In the genomic region with DNA sequence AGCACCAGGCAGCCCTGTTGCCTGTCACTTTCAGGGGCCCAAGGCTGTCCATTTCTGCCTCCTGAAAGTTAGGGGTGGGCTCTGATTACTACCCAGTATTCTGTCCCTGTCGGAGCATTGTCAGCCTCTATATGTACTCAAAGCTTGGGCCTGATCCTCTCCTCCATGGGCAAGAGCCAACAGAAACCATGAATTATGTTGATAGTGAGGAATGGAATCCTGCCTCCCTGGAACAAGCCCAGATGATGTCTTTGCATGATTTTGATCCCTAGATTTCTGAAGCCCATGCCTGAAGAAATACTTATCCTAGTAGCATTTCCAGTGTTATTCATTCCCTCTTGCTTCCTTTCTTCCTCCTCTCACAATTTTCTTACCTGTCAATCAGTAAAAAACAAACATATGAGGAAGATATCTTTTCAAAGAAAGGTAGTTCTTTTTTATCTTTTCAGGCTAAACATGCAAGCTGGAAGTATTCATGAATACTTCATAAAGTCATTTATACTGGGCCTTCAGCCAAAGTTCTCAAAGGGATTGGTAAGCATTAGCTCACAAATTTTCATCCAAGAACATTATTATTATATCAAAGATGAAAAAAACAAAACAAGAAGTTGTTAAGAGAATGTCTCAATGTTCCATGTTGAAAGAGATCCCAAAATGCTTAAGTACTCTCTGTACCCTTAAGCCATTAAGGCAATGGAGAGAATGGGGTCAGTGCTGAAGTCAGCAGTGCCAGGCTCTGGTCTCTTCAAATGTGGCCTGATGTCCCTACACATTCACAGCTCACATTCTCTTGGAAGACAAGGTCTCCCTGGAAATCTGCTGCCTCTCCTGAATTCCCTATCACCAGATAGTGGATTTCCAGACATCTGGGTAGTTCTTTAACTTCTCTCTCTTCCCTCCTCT, we compare ENCODE assay signal across 17 cellular contexts.
DNase-seq lines count a peak whose midpoint lies in the region; ATAC-seq and TF ChIP-seq lines count a peak whose summit lies in the region.
"Had no signal": no experiment of that assay in that cellular context is flagged by ENCODE, and none has a peak within 500 bp of the region (broad histone marks: within the 10 kb centered on the region; RNA-seq: fewer than 3 reads in every experiment).

No MANE protein-coding gene starts in this region.

- ATAC-seq in upper lobe of left lung (ENCODE audit: low FRiP score in 2 of 2) = peak in 1 of 2 donors; percentile 75
- no peak for ATAC-seq in T-cell (replicated peaks in 1 of 4)
- no peak for ATAC-seq in natural killer cell treated with Interleukin-12 subunit alpha and Interleukin-12 subunit beta and Interleukin-15 and Interleukin-18, amount 100 ng/mL, for 72 hours
- no peak for ATAC-seq in GM21423 (IDR thresholded peaks at IDR 0.05; ENCODE audit: unreplicated experiment)
- ATAC-seq: psoas muscle, WTC11 had no signal

- TF ChIP-seq POLR2A in upper lobe of left lung (IDR thresholded peaks at IDR 0.05) = no peak

- POLR2A ChIA-PET in T-cell (lab: Charles Lee) = no interaction called here

- DNase-seq in amniotic stem cell (lab: John Stamatoyannopoulos, UW) (peak; percentile 1), fibroblast of mammary gland (ENCODE audit: low read depth) (peak; percentile 47), mesothelial cell of epicardium (ENCODE audit: low spot score in 2 of 2, unreplicated experiment in 2 of 2) (no peak), upper lobe of left lung (no peak), T-cell (no peak)
- no peak for DNase-seq in natural killer cell treated with Interleukin-12 subunit alpha and Interleukin-12 subunit beta and Interleukin-15 and Interleukin-18, amount 100 ng/mL, for 72 hours (ENCODE audit: low spot score)
- DNase-seq: BE2C; effector CD8-positive, alpha-beta T cell; naive B cell; NCI-H2081 treated with DMSO at 0.1 percent for 48 hours; NCI-H524; psoas muscle; SHP77 treated with DMSO at 0.1 percent for 48 hours had no signal

- H3K9me3 Mint-ChIP-seq in mesothelial cell of epicardium = peaks cover 8% of the 10 kb centered on the region
- H3K9me3 Mint-ChIP-seq in T-cell = no peaks in the 10 kb centered on the region
- peaks cover 12% of the 10 kb centered on the region for H3K9me3 Mint-ChIP-seq in natural killer cell treated with Interleukin-12 subunit alpha and Interleukin-12 subunit beta and Interleukin-15 and Interleukin-18, amount 100 ng/mL, for 72 hours

- H3K27ac Mint-ChIP-seq in mesothelial cell of epicardium (peak overlapping the region; percentile 4), T-cell (no peak overlapping the region)
- no peak overlapping the region for H3K27ac Mint-ChIP-seq in natural killer cell treated with Interleukin-12 subunit alpha and Interleukin-12 subunit beta and Interleukin-15 and Interleukin-18, amount 100 ng/mL, for 72 hours
- H3K27ac Mint-ChIP-seq: activated naive CD8-positive, alpha-beta T cell; naive B cell; WTC11 had no signal

- H3K36me3 Mint-ChIP-seq in mesothelial cell of epicardium (no peaks in the 10 kb centered on the region), T-cell (no peaks in the 10 kb centered on the region)
- no peaks in the 10 kb centered on the region for H3K36me3 Mint-ChIP-seq in natural killer cell treated with Interleukin-12 subunit alpha and Interleukin-12 subunit beta and Interleukin-15 and Interleukin-18, amount 100 ng/mL, for 72 hours
- H3K36me3 Mint-ChIP-seq: activated naive CD8-positive, alpha-beta T cell; naive B cell; WTC11 had no signal

- TF ChIP-seq EP300 in upper lobe of left lung (IDR thresholded peaks at IDR 0.05) = peak in 1 of 4 donors; percentile 41

- H3K27me3 Mint-ChIP-seq in mesothelial cell of epicardium (ENCODE audit: low read depth) = no peaks in the 10 kb centered on the region
- peaks cover 9% of the 10 kb centered on the region in 2 donors for H3K27me3 Mint-ChIP-seq in T-cell
- no peaks in the 10 kb centered on the region for H3K27me3 Mint-ChIP-seq in natural killer cell treated with Interleukin-12 subunit alpha and Interleukin-12 subunit beta and Interleukin-15 and Interleukin-18, amount 100 ng/mL, for 72 hours

- H3K4me1 Mint-ChIP-seq in mesothelial cell of epicardium (peaks cover 21% of the 10 kb centered on the region), T-cell (no peaks in the 10 kb centered on the region)
- no peaks in the 10 kb centered on the region for H3K4me1 Mint-ChIP-seq in natural killer cell treated with Interleukin-12 subunit alpha and Interleukin-12 subunit beta and Interleukin-15 and Interleukin-18, amount 100 ng/mL, for 72 hours (ENCODE audit: low read depth in 2 of 2)
- H3K4me1 Mint-ChIP-seq: naive B cell, WTC11 had no signal

- H3K4me3 ChIP-seq in fibroblast of mammary gland (ENCODE audit: control insufficient read depth, low read depth, low read length) (no peak overlapping the region), upper lobe of left lung (no peak overlapping the region)
- H3K4me3 ChIP-seq: breast epithelium, psoas muscle had no signal

- CTCF ChIA-PET in T-cell (lab: Charles Lee) = interaction anchor here in 1 of 2 donors (0.7 kb wide), 1 partner anchor 1323 kb away, joined by 3 read pairs; no protein-coding TSS in a partner anchor

- 70 to 92% methylated on average over 1 of the region's 1 CpG for WGBS in upper lobe of left lung, 2 donors

- H3K9me3 ChIP-seq in upper lobe of left lung = no peaks in the 10 kb centered on the region
- H3K9me3 ChIP-seq: BE2C, breast epithelium, psoas muscle had no signal

- no peak overlapping the region for H3K4me3 Mint-ChIP-seq in mesothelial cell of epicardium
- H3K4me3 Mint-ChIP-seq in T-cell = no peak overlapping the region
- no peak overlapping the region for H3K4me3 Mint-ChIP-seq in natural killer cell treated with Interleukin-12 subunit alpha and Interleukin-12 subunit beta and Interleukin-15 and Interleukin-18, amount 100 ng/mL, for 72 hours
- H3K4me3 Mint-ChIP-seq: activated naive CD8-positive, alpha-beta T cell; naive B cell; WTC11 had no signal

- TF ChIP-seq CTCF in fibroblast of mammary gland (conservative IDR thresholded peaks at IDR 0.05; ENCODE audit: control insufficient read depth, insufficient read depth, low read depth, low read length) (no peak), mesothelial cell of epicardium (IDR thresholded peaks at IDR 0.05; ENCODE audit: unreplicated experiment) (no peak), upper lobe of left lung (IDR thresholded peaks at IDR 0.05) (no peak)

- no peaks in the 10 kb centered on the region for H3K27me3 ChIP-seq in upper lobe of left lung
- H3K27me3 ChIP-seq: BE2C, breast epithelium had no signal

- H3K27ac ChIP-seq in upper lobe of left lung = peak overlapping the region in 3 of 4 donors; percentile 24 to 72 (median 39)
- H3K27ac ChIP-seq: psoas muscle had no signal

- H3K36me3 ChIP-seq in upper lobe of left lung = no peaks in the 10 kb centered on the region
- H3K36me3 ChIP-seq: BE2C, breast epithelium had no signal

- H3K4me1 ChIP-seq in upper lobe of left lung = peaks cover 0 to 2% (median 0%) of the 10 kb centered on the region in 4 donors
- H3K4me1 ChIP-seq: BE2C, breast epithelium, psoas muscle had no signal

Comparison
In these comparisons a context has a peak if more than half of its experiments do, and no peak if none do; other contexts are left out.
1. DNase-seq: peak in amniotic stem cell (single experiment) and fibroblast of mammary gland (single experiment); none in mesothelial cell of epicardium (0 of 2), upper lobe of left lung (0 of 2), T-cell (0 of 34) and natural killer cell treated with Interleukin-12 subunit alpha and Interleukin-12 subunit beta and Interleukin-15 and Interleukin-18, amount 100 ng/mL, for 72 hours (single experiment).